ENCODE assay signal across 16 cellular contexts in genomic region chr7:77209479-77210139, GRCh38. TPM values are rescaled to one million over a fixed set of nuclear protein-coding genes. Genes with fewer than 3 reads are reported as not detected.
A peak's percentile ranks its signal among the peaks of the same experiment; 100 is the strongest.
DNase-seq lines count a peak whose midpoint lies in the region; ATAC-seq, FAIRE-seq and TF ChIP-seq lines count a peak whose summit lies in the region.
"Had no signal": no experiment of that assay in that cellular context is flagged by ENCODE, and none has a peak within 500 bp of the region (broad histone marks: within the 10 kb centered on the region; RNA-seq: fewer than 3 reads in every experiment).

No MANE protein-coding gene starts in this region.

- BruUV-seq in K562 (replicated peaks; lab: Mats Ljungman, UMichigan): no TSS peak

- H3K9me1 ChIP-seq in K562 (ENCODE audit: control insufficient read depth, insufficient read depth, low read length): no peaks in the 10 kb centered on the region

- no peaks in the 10 kb centered on the region for H3K4me1 ChIP-seq in A549
- H3K4me1 ChIP-seq in BLaER1: no peaks in the 10 kb centered on the region
- no peaks in the 10 kb centered on the region for H3K4me1 ChIP-seq in K562 (replicated peaks in 1 of 2; ENCODE audit: control insufficient read depth in 2 of 2, insufficient read depth in 2 of 2, low read length in 2 of 2)
- H3K4me1 ChIP-seq in heart left ventricle: peaks cover 0 to 5% (median 0%) of the 10 kb centered on the region in 12 donors

- H3K27me3 ChIP-seq in BLaER1 (no peaks in the 10 kb centered on the region), K562 (ENCODE audit: control insufficient read depth in 2 of 2, insufficient read depth in 2 of 2, low read length in 2 of 2) (no peaks in the 10 kb centered on the region), heart left ventricle (no peaks in the 10 kb centered on the region)

- TF ChIP-seq EP300 in A549 (IDR thresholded peaks at IDR 0.05) (no peak), K562 (IDR thresholded peaks at IDR 0.05; ENCODE audit: low read length) (no peak)

- H3K4me2 ChIP-seq in A549 (no peak overlapping the region), BLaER1 (no peak overlapping the region), K562 (ENCODE audit: insufficient read depth, low read length) (no peak overlapping the region)

- FAIRE-seq in A549 (lab: Jason Lieb, UNC) (no peak), K562 (lab: Jason Lieb, UNC) (no peak)
- FAIRE-seq: A204.1, HepG2, HTR-8/SVneo had no signal

- TF ChIP-seq RAD21 in A549 (conservative IDR thresholded peaks at IDR 0.05 in 1 of 2, IDR thresholded peaks at IDR 0.05 in 1 of 2): no peak
- no peak for TF ChIP-seq RAD21 in K562 (CRISPR knock-in tag; conservative IDR thresholded peaks at IDR 0.05 in 1 of 2, IDR thresholded peaks at IDR 0.05 in 1 of 2)

- H4K20me1 ChIP-seq in BLaER1 (no peaks in the 10 kb centered on the region), K562 (replicated peaks; ENCODE audit: control insufficient read depth, insufficient read depth, low read length) (no peaks in the 10 kb centered on the region)

- no peak for TF ChIP-seq CTCF in A549 (IDR thresholded peaks at IDR 0.05)
- TF ChIP-seq CTCF in NB4 (IDR thresholded peaks at IDR 0.05; ENCODE audit: low read depth, low read length): no peak
- TF ChIP-seq CTCF in K562 (IDR thresholded peaks at IDR 0.05 in 2 of 3, conservative IDR thresholded peaks at IDR 0.05 in 1 of 3; ENCODE audit: insufficient read depth in 2 of 3, low read depth in 1 of 3, low read length in 3 of 3): no peak
- TF ChIP-seq CTCF in heart left ventricle (IDR thresholded peaks at IDR 0.05): no peak

- CTCF ChIA-PET in A549 (lab: Yijun Ruan, JAX): no interaction called here
- CTCF ChIA-PET in K562 (lab: Yijun Ruan, JAX; ENCODE audit: low intra/inter-chr PET ratio): no interaction called here

- 75% methylated on average over 6 of the region's 6 CpGs for WGBS in A549 (ENCODE audit: missing lambda C conversion rate)
- 0% methylated on average over 6 of the region's 6 CpGs for WGBS in K562 (ENCODE audit: insufficient coverage, low coverage, missing lambda C conversion rate)
- WGBS in heart left ventricle, 4 donors: 96 to 100% (median 96%) methylated on average over 6 of the region's 6 CpGs

- no peak for DNase-seq in A549 (ENCODE audit: low read depth in 1 of 2, low spot score in 1 of 2)
- DNase-seq in NB4 (ENCODE audit: low read depth): peak; percentile 25
- DNase-seq in K562 (ENCODE audit: extremely low read depth in 1 of 4, low spot score in 3 of 4): peak in 1 of 4 experiments; percentile 6
- no peak for DNase-seq in heart left ventricle
- no peak for DNase-seq in HCEC 1CT
- no peak for DNase-seq in NOMO-1 (lab: John Stamatoyannopoulos, UW; ENCODE audit: unreplicated experiment in 2 of 2)
- DNase-seq: CD8-positive, alpha-beta memory T cell; DND-41; GDM1; GM23248; H7 had no signal

- no peak overlapping the region for H2AFZ ChIP-seq in K562 (ENCODE audit: low read depth, low read length)
- H2AFZ ChIP-seq: GM23248 had no signal

- H3K9ac ChIP-seq in BLaER1 (no peak overlapping the region), K562 (ENCODE audit: insufficient read depth in 1 of 2, low read depth in 2 of 2, low read length in 2 of 2) (no peak overlapping the region)
- H3K9ac ChIP-seq: GM23248 had no signal

- H3K79me2 ChIP-seq in K562 (ENCODE audit: control insufficient read depth, insufficient read depth, low read length): no peaks in the 10 kb centered on the region

- no peak overlapping the region for H3K27ac ChIP-seq in A549
- H3K27ac ChIP-seq in BLaER1: no peak overlapping the region
- no peak overlapping the region for H3K27ac ChIP-seq in K562 (ENCODE audit: extremely low read depth, low read depth, low read length)
- H3K27ac ChIP-seq in heart left ventricle: no peak overlapping the region
- H3K27ac ChIP-seq: GM23248 had no signal

- H3K4me3 ChIP-seq in A549: no peak overlapping the region
- peak overlapping the region; percentile 38 for H3K4me3 ChIP-seq in BLaER1
- H3K4me3 ChIP-seq in NB4 (ENCODE audit: low read depth, low read length): no peak overlapping the region
- H3K4me3 ChIP-seq in K562: no peak overlapping the region
- H3K4me3 ChIP-seq in heart left ventricle: no peak overlapping the region
- H3K4me3 ChIP-seq: GM23248 had no signal

- H3K36me3 ChIP-seq in BLaER1 (peaks cover 9% of the 10 kb centered on the region), K562 (ENCODE audit: control insufficient read depth, insufficient read depth, low read length) (no peaks in the 10 kb centered on the region), heart left ventricle (peaks cover 0 to 5% (median 0%) of the 10 kb centered on the region in 9 donors)

- TF ChIP-seq POLR2A in A549 (IDR thresholded peaks at IDR 0.05; ENCODE audit: low read length): no peak
- no peak for TF ChIP-seq POLR2A in NB4 (IDR thresholded peaks at IDR 0.05; ENCODE audit: extremely low read depth, insufficient read length)
- TF ChIP-seq POLR2A in K562 (conservative IDR thresholded peaks at IDR 0.05): no peak
- TF ChIP-seq POLR2A in heart left ventricle (IDR thresholded peaks at IDR 0.05): no peak

- H3K9me3 ChIP-seq in A549: peaks cover 20% of the 10 kb centered on the region; the same call in 2 of the 3 replicates
- peaks cover 34% of the 10 kb centered on the region for H3K9me3 ChIP-seq in BLaER1
- H3K9me3 ChIP-seq in K562 (replicated peaks; ENCODE audit: control insufficient read depth, insufficient read depth, low read depth, low read length): no peaks in the 10 kb centered on the region
- peaks cover 0 to 21% (median 11%) of the 10 kb centered on the region in 12 donors for H3K9me3 ChIP-seq in heart left ventricle

- ATAC-seq in A549 (no peak), K562 (no peak), heart left ventricle (no peak)
- ATAC-seq: HepG2 had no signal

- POLR2A ChIA-PET in A549 (lab: Yijun Ruan, JAX) (no interaction called here), K562 (lab: Yijun Ruan, JAX) (no interaction called here)

- in situ Hi-C loops in K562 (cut with MboI): no loop called here

- intact Hi-C loops in K562 (cut with micrococcal nuclease): no loop called here
- intact Hi-C loops in heart left ventricle (cut with DNase I): no loop called here

TF ChIP-seq in A549, 52 proteins besides CTCF, POLR2A, EP300 and RAD21:
- TF ChIP-seq, protein P1, sequence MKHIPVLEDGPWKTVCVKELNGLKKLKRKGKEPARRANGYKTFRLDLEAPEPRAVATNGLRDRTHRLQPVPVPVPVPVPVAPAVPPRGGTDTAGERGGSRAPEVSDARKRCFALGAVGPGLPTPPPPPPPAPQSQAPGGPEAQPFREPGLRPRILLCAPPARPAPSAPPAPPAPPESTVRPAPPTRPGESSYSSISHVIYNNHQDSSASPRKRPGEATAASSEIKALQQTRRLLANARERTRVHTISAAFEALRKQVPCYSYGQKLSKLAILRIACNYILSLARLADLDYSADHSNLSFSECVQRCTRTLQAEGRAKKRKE (CRISPR knock-in tag; IDR thresholded peaks at IDR 0.05; ENCODE audit: low read depth): no peak
- TF ChIP-seq ZFP36 (IDR thresholded peaks at IDR 0.05; ENCODE audit: borderline replicate concordance, partially characterized antibody) (peak; percentile 71), ZNF302 (CRISPR knock-in tag; IDR thresholded peaks at IDR 0.05) (no peak)

TF ChIP-seq in K562, 482 proteins besides CTCF, POLR2A, EP300 and RAD21 (continues in another document):
- TF ChIP-seq HNRNPL (IDR thresholded peaks at IDR 0.05; ENCODE audit: low read depth, low read length) (no peak), ZFP36 (IDR thresholded peaks at IDR 0.05; ENCODE audit: low read depth, low read length, partially characterized antibody) (peak; percentile 28), THRAP3 (IDR thresholded peaks at IDR 0.05; ENCODE audit: borderline replicate concordance) (no peak), MYNN (IDR thresholded peaks at IDR 0.05) (no peak), MYNN (CRISPR knock-in tag; IDR thresholded peaks at IDR 0.05) (no peak), CBX1 (IDR thresholded peaks at IDR 0.05; ENCODE audit: low read depth) (peak; percentile 46; the same call in 1 of the 2 replicates), NFE2L1 (tag; IDR thresholded peaks at IDR 0.05; ENCODE audit: borderline replicate concordance, low read depth) (no peak)

RNA-seq across cellular contexts. Expression of gene FGL2, which starts 10.0 kb away (rescaled TPM):
- polyA plus RNA-seq in A549 (2011; rRNA removed): not detected in 2 replicates
- not detected in 2 replicates for polyA plus RNA-seq in A549 (2012; cell fraction: cytosol; rRNA removed)
- polyA plus RNA-seq in A549 (2012; cell fraction: nucleus; rRNA removed): not detected in 2 replicates
- polyA plus RNA-seq in A549 (2017; fragmentation: RNase III; extraction: RNeasy Plus Mini Kit Qiagen cat#74134 plus additional on column Dnase treatment): not detected in 3 replicates
- not detected in 2 replicates for polyA minus RNA-seq in A549 (2011; rRNA and poly(A)+ RNA removed)
- total RNA-seq in K562 (2011; cell fraction: chromatin; rRNA removed; ENCODE audit: low replicate concordance): not detected in 2 replicates
- not detected in 2 replicates for total RNA-seq in K562 (2011; cell fraction: nucleolus; rRNA removed)
- not detected in 2 replicates for total RNA-seq in K562 (2011; cell fraction: nucleoplasm; rRNA removed)
- not detected in 2 replicates for total RNA-seq in K562 (2014; rRNA removed)
- total RNA-seq in K562 (2014; rRNA removed; fragmentation: Illumina TruSeq; extraction: Trizol): not detected in 2 replicates
- total RNA-seq in K562 (2015; rRNA removed; fragmentation: Illumina TruSeq; extraction: Trizol): not detected in 2 replicates
- total RNA-seq in K562 (2021): 0.11 TPM in 1 of 2 replicates, not detected in the other
- not detected in 2 replicates for polyA plus RNA-seq in K562 (2011; rRNA removed)
- not detected in 2 replicates for polyA plus RNA-seq in K562 (2011; cell fraction: cytosol; rRNA removed)
- not detected in 2 replicates for polyA plus RNA-seq in K562 (2011; cell fraction: nucleus; rRNA removed)
- 0.07 TPM in 1 of 2 replicates, not detected in the other for polyA plus RNA-seq in K562 (2012)
- not detected in 2 replicates for polyA plus RNA-seq in K562 (2014; fragmentation: Illumina TruSeq; extraction: Trizol)
- polyA plus RNA-seq in K562 (2014; fragmentation: Nextera tagmentation; extraction: Ambion mirVana): not detected
- polyA plus RNA-seq in K562 (2014; rRNA removed): not detected in 2 replicates
- not detected in 2 replicates for polyA minus RNA-seq in K562 (2011; rRNA and poly(A)+ RNA removed)
- polyA minus RNA-seq in K562 (2011; cell fraction: cytosol; rRNA and poly(A)+ RNA removed): not detected in 2 replicates
- not detected in 2 replicates for polyA minus RNA-seq in K562 (2011; cell fraction: nucleus; rRNA and poly(A)+ RNA removed)
- total RNA-seq in heart left ventricle: 10 to 100 TPM in 4 of 9 donors, 1 to 10 TPM in 5; 7.3 to 56.9 (median 9.2) TPM
- 1 to 10 TPM; 2.5 to 5.3 TPM for polyA plus RNA-seq in heart left ventricle
- total RNA-seq: H7 had no signal
- polyA plus RNA-seq: BJ had no signal

Comparison
In these comparisons a context has a peak if more than half of its experiments do, and no peak if none do; other contexts are left out.
1. Of the 35 proteins assayed by ChIP-seq in both K562 and A549: peak only in K562: none; only in A549: none; in both: ZFP36; in neither: 34.